32 cellular contexts compared by ENCODE assay signal in the genomic region with DNA sequence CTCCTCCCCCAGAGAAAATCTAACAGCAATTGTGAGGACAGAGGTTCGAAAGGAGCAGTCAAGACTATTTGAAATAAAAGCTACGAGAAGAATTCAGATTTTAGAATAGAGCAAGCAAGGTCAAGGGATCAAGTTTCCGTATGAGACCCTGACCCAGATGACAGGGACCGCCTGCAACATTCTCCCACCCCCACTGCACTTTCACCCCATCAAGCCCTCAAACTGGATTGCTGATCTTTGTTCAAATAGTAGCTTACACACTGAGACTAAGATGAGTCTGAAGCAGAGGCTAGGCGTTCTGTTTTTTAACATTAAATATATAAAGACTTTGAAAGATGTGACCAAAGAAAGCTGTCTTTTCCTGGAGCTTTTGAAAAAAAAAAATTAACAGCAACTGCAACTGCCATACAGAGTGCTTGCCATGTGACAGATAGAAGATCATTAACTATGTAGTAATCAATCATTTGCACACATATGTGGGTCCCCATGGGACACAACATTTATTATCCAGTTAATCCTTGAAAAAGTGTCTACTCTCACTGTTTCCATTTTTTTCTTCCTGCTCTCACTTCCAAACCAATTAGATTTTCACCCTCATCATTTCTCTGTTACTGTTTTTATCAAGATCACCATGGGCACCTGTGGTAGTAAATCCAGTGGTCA.
"Had no signal": no experiment of that assay in that cellular context is flagged by ENCODE, and none has a peak within 500 bp of the region (broad histone marks: within the 10 kb centered on the region; RNA-seq: fewer than 3 reads in every experiment).

No MANE protein-coding gene starts in this region.

- H3K4me3 ChIP-seq: cardiac muscle cell, MG63, SJCRH30, SK-N-MC had no signal

- H3K27me3 Mint-ChIP-seq: central memory CD8-positive, alpha-beta T cell had no signal

- H3K27ac ChIP-seq: cardiac muscle cell, SJCRH30, SK-N-MC had no signal

- ATAC-seq: activated CD8-positive, alpha-beta T cell treated with anti-CD3 and anti-CD28 coated beads for 36 hours; activated T-cell treated with anti-CD3 and anti-CD28 coated beads, Interleukin-2, amount 50 U/mL, for 72 hours; activated T-helper 17 cell treated with anti-CD3 and anti-CD28 coated beads, Interleukin-2, amount 50 U/mL, for 72 hours; Panc1 had no signal

- H3K36me3 ChIP-seq: cardiac muscle cell, MG63, SJCRH30 had no signal

- H3K27ac Mint-ChIP-seq: activated CD4-positive, alpha-beta T cell treated with anti-CD3 and anti-CD28 coated beads, Interleukin-2, amount 10 ng/mL, durations not matched to agents 24 days and 14 days; activated CD8-positive, alpha-beta T cell treated with anti-CD3 and anti-CD28 coated beads for 36 hours; activated naive CD8-positive, alpha-beta T cell treated with anti-CD3 and anti-CD28 coated beads for 36 hours; activated T-cell treated with anti-CD3 and anti-CD28 coated beads, Interleukin-2, amount 50 U/mL, for 72 hours; activated T-helper 17 cell treated with anti-CD3 and anti-CD28 coated beads, Interleukin-2, amount 50 U/mL, for 72 hours; T-helper 1 cell treated with Interleukin-12 subunit alpha and Interleukin-12 subunit beta and Interleukin-4 antibody, amounts not matched to agents 30 μg/mL and 1 μg/mL, for 36 hours; T-helper 2 cell treated with Interferon-gamma antibody and Interleukin-4, amounts not matched to agents 5 μg/mL and 100 μg/mL, for 36 hours had no signal

- H3K4me1 Mint-ChIP-seq: activated CD4-positive, alpha-beta T cell treated with anti-CD3 and anti-CD28 coated beads, Interleukin-2, amount 10 ng/mL, durations not matched to agents 24 days and 14 days; activated naive CD8-positive, alpha-beta T cell treated with anti-CD3 and anti-CD28 coated beads for 36 hours; activated T-helper 17 cell treated with anti-CD3 and anti-CD28 coated beads, Interleukin-2, amount 50 U/mL, for 72 hours; central memory CD8-positive, alpha-beta T cell had no signal

- DNase-seq: activated CD4-positive, alpha-beta T cell treated with anti-CD3 and anti-CD28 coated beads, Interleukin-2, amount 10 ng/mL, durations not matched to agents 24 days and 14 days; activated CD4-positive, alpha-beta T cell treated with anti-CD3 and anti-CD28 coated beads, Interleukin-2, amount 50 U/mL, for 4 hours; activated CD8-positive, alpha-beta T cell treated with anti-CD3 and anti-CD28 coated beads for 36 hours; activated effector memory CD4-positive, alpha-beta T cell treated with anti-CD3 and anti-CD28 coated beads, Interleukin-2, amount 50 U/mL, for 16 hours; activated naive CD4-positive, alpha-beta T cell; activated naive CD4-positive, alpha-beta T cell treated with anti-CD3 and anti-CD28 coated beads, Interleukin-2, amount 50 U/mL, for 16 hours; activated naive CD8-positive, alpha-beta T cell treated with anti-CD3 and anti-CD28 coated beads for 36 hours; activated T-cell treated with anti-CD3 and anti-CD28 coated beads, Interleukin-2, amount 50 U/mL, for 1 hour; activated T-cell treated with anti-CD3 and anti-CD28 coated beads, Interleukin-2, amount 50 U/mL, for 72 hours; amniotic stem cell; aorta; Kasumi-1; KG1; MG63; NCI-H1048; NCI-H1436 treated with DMSO at 0.1 percent for 48 hours; NCI-H1694 treated with DMSO at 0.1 percent for 48 hours; NCI-H2029; NCI-H345; NCI-H510A; NCI-H526 treated with DMSO at 0.1 percent for 48 hours; NCI-H774; SHP77; SJCRH30 had no signal

- H3K4me1 ChIP-seq: SJCRH30 had no signal

- FAIRE-seq: TTC549 had no signal

- H3K4me3 Mint-ChIP-seq: activated CD4-positive, alpha-beta T cell treated with anti-CD3 and anti-CD28 coated beads, Interleukin-2, amount 10 ng/mL, durations not matched to agents 24 days and 14 days; activated CD8-positive, alpha-beta T cell treated with anti-CD3 and anti-CD28 coated beads for 36 hours; activated naive CD8-positive, alpha-beta T cell treated with anti-CD3 and anti-CD28 coated beads for 36 hours; activated T-cell treated with anti-CD3 and anti-CD28 coated beads, Interleukin-2, amount 50 U/mL, for 72 hours; activated T-helper 17 cell treated with anti-CD3 and anti-CD28 coated beads, Interleukin-2, amount 50 U/mL, for 72 hours; central memory CD8-positive, alpha-beta T cell; T-helper 1 cell treated with Interleukin-12 subunit alpha and Interleukin-12 subunit beta and Interleukin-4 antibody, amounts not matched to agents 30 μg/mL and 1 μg/mL, for 36 hours; T-helper 2 cell treated with Interferon-gamma antibody and Interleukin-4, amounts not matched to agents 5 μg/mL and 100 μg/mL, for 36 hours had no signal

- H3K9me3 ChIP-seq: MG63, SJCRH30 had no signal

- H3K36me3 Mint-ChIP-seq: activated naive CD8-positive, alpha-beta T cell treated with anti-CD3 and anti-CD28 coated beads for 36 hours had no signal

- H3K27me3 ChIP-seq: cardiac muscle cell, MG63, SJCRH30 had no signal

- H3K9me3 Mint-ChIP-seq: activated CD4-positive, alpha-beta T cell treated with anti-CD3 and anti-CD28 coated beads, Interleukin-2, amount 10 ng/mL, durations not matched to agents 24 days and 14 days; activated CD8-positive, alpha-beta T cell treated with anti-CD3 and anti-CD28 coated beads for 36 hours; activated naive CD8-positive, alpha-beta T cell treated with anti-CD3 and anti-CD28 coated beads for 36 hours; activated T-cell treated with anti-CD3 and anti-CD28 coated beads, Interleukin-2, amount 50 U/mL, for 72 hours; T-helper 1 cell treated with Interleukin-12 subunit alpha and Interleukin-12 subunit beta and Interleukin-4 antibody, amounts not matched to agents 30 μg/mL and 1 μg/mL, for 36 hours; T-helper 2 cell treated with Interferon-gamma antibody and Interleukin-4, amounts not matched to agents 5 μg/mL and 100 μg/mL, for 36 hours had no signal
